Comparison of ENCODE assay signal across 18 cellular contexts in the genomic region with DNA sequence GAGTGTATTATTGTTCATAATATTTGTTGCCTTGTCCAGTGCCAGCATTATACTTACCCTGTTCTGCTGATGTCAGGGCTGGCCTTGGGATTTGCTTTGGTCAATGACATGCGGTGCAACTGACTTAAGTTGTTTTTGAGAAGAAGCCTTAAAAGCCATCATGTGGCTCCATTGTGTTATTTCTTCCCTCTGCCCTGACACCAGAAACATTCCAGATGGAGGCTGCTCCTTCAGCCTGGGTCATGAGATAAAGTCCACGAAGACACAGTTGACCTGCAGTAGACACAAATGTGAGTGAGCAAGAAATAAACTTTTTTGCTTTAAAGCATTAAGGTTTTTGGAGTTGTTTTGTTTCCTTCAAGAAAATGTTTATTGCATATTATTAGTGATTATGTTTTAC. TPM values are rescaled to one million over a fixed set of nuclear protein-coding genes. Genes with fewer than 3 reads are reported as not detected.
DNase-seq lines count a peak whose midpoint lies in the region; ATAC-seq, FAIRE-seq and TF ChIP-seq lines count a peak whose summit lies in the region.
"Had no signal": no experiment of that assay in that cellular context is flagged by ENCODE, and none has a peak within 500 bp of the region (broad histone marks: within the 10 kb centered on the region; RNA-seq: fewer than 3 reads in every experiment).

No MANE protein-coding gene starts in this region.

- peak overlapping the region; percentile 93 to 98 for H3K27ac ChIP-seq in A549
- no peak overlapping the region for H3K27ac ChIP-seq in IMR-90 (ENCODE audit: insufficient read depth, low read length)
- no peak overlapping the region for H3K27ac ChIP-seq in H1 (ENCODE audit: low read depth, low read length)
- H3K27ac ChIP-seq in osteoblast (ENCODE audit: low read depth, low read length), result peak overlapping the region; percentile 98
- H3K27ac ChIP-seq: BLaER1 treated with 17β-estradiol and CSF1 and Interleukin-3, amounts not matched to agents 10 nM and 100 nM; GM23248; HL-60 had no signal

- H2BK12ac ChIP-seq in H1 (ENCODE audit: low read depth, low read length), result no peak overlapping the region

- no peak overlapping the region for H2AFZ ChIP-seq in IMR-90 (replicated peaks; ENCODE audit: low read length, poor library complexity)
- no peak overlapping the region for H2AFZ ChIP-seq in H1 (ENCODE audit: low read length)
- H2AFZ ChIP-seq in osteoblast (ENCODE audit: low read length), result no peak overlapping the region
- H2AFZ ChIP-seq: GM23248 had no signal

- no peak for TF ChIP-seq EP300 in A549 (IDR thresholded peaks at IDR 0.05)
- TF ChIP-seq EP300 in H1 (IDR thresholded peaks at IDR 0.05; ENCODE audit: borderline replicate concordance in 1 of 2, low read depth in 2 of 2, low read length in 2 of 2), result no peak

- TF ChIP-seq POLR2A in A549 (IDR thresholded peaks at IDR 0.05; ENCODE audit: low read length) (no peak), IMR-90 (IDR thresholded peaks at IDR 0.05; ENCODE audit: low read depth, low read length) (no peak), H1 (IDR thresholded peaks at IDR 0.05; ENCODE audit: control extremely low read depth in 1 of 2, low read depth in 2 of 2, low read length in 2 of 2) (no peak), lower leg skin (IDR thresholded peaks at IDR 0.05) (no peak)

- H3K27me3 ChIP-seq in IMR-90 (ENCODE audit: control insufficient read depth, insufficient read depth, low read length) (no peaks in the 10 kb centered on the region), H1 (replicated peaks in 1 of 4; ENCODE audit: control insufficient read depth in 3 of 4, extremely low read depth in 1 of 4, insufficient read depth in 3 of 4, low read length in 3 of 4) (no peaks in the 10 kb centered on the region), osteoblast (ENCODE audit: insufficient read depth, low read length) (no peaks in the 10 kb centered on the region)
- H3K27me3 ChIP-seq: BLaER1 treated with 17β-estradiol and CSF1 and Interleukin-3, amounts not matched to agents 10 nM and 100 nM had no signal

- H3K4me3 ChIP-seq in A549 (no peak overlapping the region), IMR-90 (ENCODE audit: insufficient read depth, low read depth, low read length) (no peak overlapping the region), H1 (ENCODE audit: extremely low read depth in 1 of 4, insufficient read depth in 2 of 4, low read depth in 3 of 4, low read length in 4 of 4) (no peak overlapping the region), osteoblast (ENCODE audit: insufficient read depth, low read length) (no peak overlapping the region), lower leg skin (ENCODE audit: low read depth, poor library complexity, severe bottlenecking) (no peak overlapping the region)
- H3K4me3 ChIP-seq: BLaER1 treated with 17β-estradiol and CSF1 and Interleukin-3, amounts not matched to agents 10 nM and 100 nM; GM23248 had no signal

- H2BK120ac ChIP-seq in IMR-90 (ENCODE audit: low read depth, low read length), result peak overlapping the region; percentile 42; the same call in 1 of the 2 replicates
- H2BK120ac ChIP-seq in H1 (replicated peaks; ENCODE audit: low read depth, low read length), result no peak overlapping the region

- H3K9me3 ChIP-seq in A549 (no peaks in the 10 kb centered on the region), IMR-90 (ENCODE audit: control insufficient read depth, insufficient read depth, low read length) (no peaks in the 10 kb centered on the region), H1 (ENCODE audit: insufficient read depth in 2 of 2, low read depth in 1 of 2, low read length in 1 of 2) (no peaks in the 10 kb centered on the region), osteoblast (ENCODE audit: low read depth, low read length) (no peaks in the 10 kb centered on the region)

- ATAC-seq in A549 (no peak), IMR-90 (ENCODE audit: low read depth) (no peak), HG03095 (IDR thresholded peaks at IDR 0.05; ENCODE audit: unreplicated experiment) (no peak)
- ATAC-seq: CD8-positive, alpha-beta T cell had no signal

- no peak for DNase-seq in A549 (ENCODE audit: low read depth in 1 of 2, low spot score in 1 of 2)
- no peak for DNase-seq in IMR-90
- DNase-seq in H1 (ENCODE audit: low read depth in 1 of 2, low spot score in 2 of 2), result no peak
- DNase-seq in osteoblast (ENCODE audit: insufficient read length, low spot score, missing footprints), result no peak
- no peak for DNase-seq in lower leg skin (ENCODE audit: low spot score in 2 of 2)
- no peak for DNase-seq in hepatic stellate cell (ENCODE audit: low spot score)
- DNase-seq: 8988T; CD8-positive, alpha-beta T cell; GM23248; HCEC 1CT had no signal

- H4K8ac ChIP-seq in IMR-90 (ENCODE audit: low read depth in 2 of 2, low read length in 2 of 2), result no peak overlapping the region
- no peak overlapping the region for H4K8ac ChIP-seq in H1 (ENCODE audit: extremely low read depth, insufficient read depth, low read length)

- H3K4me2 ChIP-seq in A549, result peak overlapping the region; percentile 68
- no peak overlapping the region for H3K4me2 ChIP-seq in IMR-90 (ENCODE audit: low read depth, low read length)
- no peak overlapping the region for H3K4me2 ChIP-seq in H1 (ENCODE audit: insufficient read depth in 1 of 2, low read depth in 2 of 2, low read length in 2 of 2)
- H3K4me2 ChIP-seq in osteoblast (ENCODE audit: insufficient read depth, low read length), result no peak overlapping the region

- H4K20me1 ChIP-seq in IMR-90 (ENCODE audit: insufficient read depth, low read length) (no peaks in the 10 kb centered on the region), H1 (replicated peaks in 1 of 2; ENCODE audit: control insufficient read depth in 1 of 2, insufficient read depth in 2 of 2, low read length in 2 of 2) (no peaks in the 10 kb centered on the region), osteoblast (ENCODE audit: insufficient read depth, low read length) (no peaks in the 10 kb centered on the region)
- H4K20me1 ChIP-seq: BLaER1 treated with 17β-estradiol and CSF1 and Interleukin-3, amounts not matched to agents 10 nM and 100 nM had no signal

- H2BK20ac ChIP-seq in IMR-90 (ENCODE audit: low read depth, low read length) (peak overlapping the region; percentile 8; the same call in 1 of the 2 replicates), H1 (ENCODE audit: low read length) (no peak overlapping the region)

- H2AK5ac ChIP-seq in IMR-90 (ENCODE audit: low read depth, low read length) (peak overlapping the region; percentile 56; the same call in 1 of the 2 replicates), H1 (ENCODE audit: low read depth, low read length) (no peak overlapping the region)

- dilution Hi-C loops in IMR-90 (cut with HindIII; ENCODE audit: low sequenced_read_pairs, unreplicated experiment), result no loop called here

- H3K79me1 ChIP-seq in IMR-90 (ENCODE audit: low read depth in 1 of 2, low read length in 2 of 2) (no peaks in the 10 kb centered on the region), H1 (ENCODE audit: low read depth, low read length) (no peaks in the 10 kb centered on the region)

- H3K14ac ChIP-seq in IMR-90 (replicated peaks; ENCODE audit: low read depth, low read length) (no peak overlapping the region), H1 (ENCODE audit: insufficient read length) (no peak overlapping the region)

- H3K9me1 ChIP-seq in IMR-90 (ENCODE audit: insufficient read depth, low read length), result peaks cover 6% of the 10 kb centered on the region

- H3K23ac ChIP-seq in IMR-90 (ENCODE audit: low read depth, low read length) (no peak overlapping the region), H1 (ENCODE audit: insufficient read length) (no peak overlapping the region)

- in situ Hi-C loops in IMR-90 (cut with MboI; ENCODE audit: low sequenced_read_pairs), result no loop called here

- BruUV-seq in IMR-90 (replicated peaks; lab: Mats Ljungman, UMichigan), result no TSS peak

- no peaks in the 10 kb centered on the region for H3K23me2 ChIP-seq in H1 (ENCODE audit: low read depth, low read length)

- H2BK5ac ChIP-seq in IMR-90 (ENCODE audit: low read depth, low read length, poor library complexity, severe bottlenecking) (no peak overlapping the region), H1 (ENCODE audit: low read depth, low read length) (no peak overlapping the region)

- no peak for TF ChIP-seq CTCF in A549 (IDR thresholded peaks at IDR 0.05)
- no peak for TF ChIP-seq CTCF in IMR-90 (conservative IDR thresholded peaks at IDR 0.05; ENCODE audit: low read depth, low read length)
- TF ChIP-seq CTCF in H1 (IDR thresholded peaks at IDR 0.05; ENCODE audit: control extremely low read depth in 1 of 3, insufficient read depth in 1 of 3, low read depth in 1 of 3, low read length in 3 of 3), result no peak
- no peak for TF ChIP-seq CTCF in osteoblast (IDR thresholded peaks at IDR 0.05; ENCODE audit: extremely low read depth, low read depth, low read length)
- no peak for TF ChIP-seq CTCF in lower leg skin (IDR thresholded peaks at IDR 0.05)

- H3K79me2 ChIP-seq in H1 (ENCODE audit: control insufficient read depth in 1 of 2, insufficient read depth in 2 of 2, low read length in 2 of 2) (no peaks in the 10 kb centered on the region), osteoblast (ENCODE audit: insufficient read depth, low read length) (no peaks in the 10 kb centered on the region)

- H2BK15ac ChIP-seq in IMR-90 (ENCODE audit: low read depth, low read length) (peak overlapping the region; percentile 83), H1 (ENCODE audit: low read length) (peak overlapping the region; percentile 74; the same call in 1 of the 2 replicates)

- POLR2A ChIA-PET in A549 (lab: Yijun Ruan, JAX) (no interaction called here), IMR-90 (lab: Charles Lee; ENCODE audit: unreplicated experiment) (no interaction called here), H1 (lab: Charles Lee; ENCODE audit: partially characterized antibody) (no interaction called here)

- no peak for FAIRE-seq in A549 (lab: Jason Lieb, UNC)
- no peak for FAIRE-seq in H1 (lab: Jason Lieb, UNC)
- FAIRE-seq: D721Med, G401.6, GM12891, GM19239, H54 had no signal

- H3K18ac ChIP-seq in IMR-90 (ENCODE audit: low read depth, low read length) (no peak overlapping the region), H1 (ENCODE audit: extremely low read depth, low read length) (no peak overlapping the region)

- H3K4me1 ChIP-seq in A549, result peaks cover 78% of the 10 kb centered on the region
- H3K4me1 ChIP-seq in IMR-90 (ENCODE audit: control insufficient read depth, insufficient read depth, low read length), result peaks cover 22% of the 10 kb centered on the region
- H3K4me1 ChIP-seq in H1 (replicated peaks in 1 of 4; ENCODE audit: control insufficient read depth in 3 of 4, insufficient read depth in 4 of 4, low read length in 3 of 4), result peaks cover 0 to 9% (median 6%) of the 10 kb centered on the region in 4 experiments; a peak in 5 of 7 replicates
- H3K4me1 ChIP-seq in osteoblast (ENCODE audit: insufficient read depth, low read length), result peaks cover 59% of the 10 kb centered on the region

- 92% methylated on average over 2 of the region's 2 CpGs for WGBS in A549 (ENCODE audit: missing lambda C conversion rate)
- WGBS in IMR-90 (ENCODE audit: extremely low coverage in 2 of 2, insufficient read length in 1 of 2), 2 experiments, result no CpG with 5 or more reads among the region's 2 CpGs
- 81% methylated on average over 2 of the region's 2 CpGs; no CpG with 5 or more reads in 1 of the 2 experiments for WGBS in H1 (ENCODE audit: extremely low coverage in 1 of 2, insufficient coverage in 1 of 2, insufficient read length in 1 of 2, insufficient replicate concordance in 2 of 2, low coverage in 1 of 2, low lambda C conversion rate in 2 of 2, missing lambda C conversion rate in 1 of 2), 2 experiments
- WGBS in lower leg skin, 2 donors, result 89 to 95% methylated on average over 2 of the region's 2 CpGs

- H2AK9ac ChIP-seq in IMR-90 (replicated peaks; ENCODE audit: low read depth, low read length, poor library complexity), result no peak overlapping the region

- intact Hi-C loops in IMR-90 (cut with micrococcal nuclease), result loop anchor here (5.0 kb wide), 1 partner anchor 77 kb away; no protein-coding TSS in a partner anchor
- intact Hi-C loops in lower leg skin (cut with DNase I; ENCODE audit: low total_unique reads), result no loop called here

- no peak overlapping the region for H4K5ac ChIP-seq in IMR-90 (ENCODE audit: low read depth, low read length)
- H4K5ac ChIP-seq in H1 (ENCODE audit: insufficient read length, low read depth, low read length), result no peak overlapping the region

- H4K91ac ChIP-seq in IMR-90 (ENCODE audit: insufficient read depth, low read depth, low read length), result no peak overlapping the region
- H4K91ac ChIP-seq in H1 (replicated peaks; ENCODE audit: insufficient read length, low read length), result no peak overlapping the region

- CTCF ChIA-PET in A549 (lab: Yijun Ruan, JAX) (interaction anchor here (1.6 to 1.9 kb wide), 2 partner anchors 9 to 49 kb away, joined by 4 to 5 read pairs; no protein-coding TSS in a partner anchor), IMR-90 (lab: Yijun Ruan, JAX) (no interaction called here), H1 (lab: Charles Lee; ENCODE audit: partially characterized antibody) (interaction anchor here (1.0 to 1.3 kb wide), 2 partner anchors 10 to 47 kb away, joined by 3 to 4 read pairs; no protein-coding TSS in a partner anchor)

- peak overlapping the region; percentile 58; the same call in 1 of the 2 replicates for H3K4ac ChIP-seq in IMR-90 (ENCODE audit: low read depth, low read length)
- no peak overlapping the region for H3K4ac ChIP-seq in H1 (replicated peaks; ENCODE audit: insufficient read length, low read depth, low read length)

- H3K36me3 ChIP-seq in IMR-90 (ENCODE audit: control insufficient read depth, insufficient read depth, low read length) (no peaks in the 10 kb centered on the region), H1 (ENCODE audit: control insufficient read depth in 2 of 4, insufficient read depth in 4 of 4, low read length in 3 of 4) (no peaks in the 10 kb centered on the region), osteoblast (ENCODE audit: insufficient read depth, low read length) (no peaks in the 10 kb centered on the region)
- H3K36me3 ChIP-seq: BLaER1 treated with 17β-estradiol and CSF1 and Interleukin-3, amounts not matched to agents 10 nM and 100 nM had no signal

- H3K56ac ChIP-seq in IMR-90 (ENCODE audit: extremely low read depth, insufficient read depth, low read length), result no peak overlapping the region
- no peak overlapping the region for H3K56ac ChIP-seq in H1 (replicated peaks; ENCODE audit: insufficient read length, low read depth, low read length)

- TF ChIP-seq RAD21 in A549 (conservative IDR thresholded peaks at IDR 0.05 in 1 of 2, IDR thresholded peaks at IDR 0.05 in 1 of 2) (no peak), IMR-90 (IDR thresholded peaks at IDR 0.05; ENCODE audit: low read length) (no peak), H1 (IDR thresholded peaks at IDR 0.05 in 1 of 2, conservative IDR thresholded peaks at IDR 0.05 in 1 of 2; ENCODE audit: low read depth in 2 of 2, low read length in 2 of 2) (no peak)

- no peak overlapping the region for H3K9ac ChIP-seq in IMR-90 (ENCODE audit: low read depth, low read length)
- H3K9ac ChIP-seq in H1 (replicated peaks in 1 of 4; ENCODE audit: extremely low read depth in 1 of 4, low read depth in 3 of 4, low read length in 3 of 4), result no peak overlapping the region
- H3K9ac ChIP-seq: BLaER1 treated with 17β-estradiol and CSF1 and Interleukin-3, amounts not matched to agents 10 nM and 100 nM; GM23248 had no signal

RNA-seq across cellular contexts. Expression of a gene that starts 7.5 kb away (rescaled TPM):
- polyA plus RNA-seq in A549 (2011; rRNA removed) (4.7 and 7.2 TPM in 2 replicates), A549 (2017; fragmentation: RNase III; extraction: RNeasy Plus Mini Kit Qiagen cat#74134 plus additional on column Dnase treatment) (13.0 to 13.8 TPM (median 13.5 TPM) in 3 replicates), IMR-90 (2012; rRNA removed) (2.3 and 3.4 TPM in 2 replicates), H1 (2011; rRNA removed) (1.2 and 1.5 TPM in 2 replicates)
- polyA plus RNA-seq in A549 (2012; cell fraction: cytosol; rRNA removed), result 2.1 and 2.9 TPM in 2 replicates
- polyA plus RNA-seq in A549 (2012; cell fraction: nucleus; rRNA removed), result 1.1 and 1.9 TPM in 2 replicates
- polyA minus RNA-seq in A549 (2011; rRNA and poly(A)+ RNA removed), result 1.5 and 1.6 TPM in 2 replicates
- total RNA-seq in IMR-90 (2012; rRNA removed) (6.5 and 9.4 TPM in 2 replicates), osteoblast (30.4 and 32.4 TPM in 2 replicates), lower leg skin (10 to 100 TPM; 20.9 to 42.6 (median 28.9) TPM)
- polyA plus RNA-seq in IMR-90 (2012; cell fraction: cytosol; rRNA removed), result 2.0 and 2.6 TPM in 2 replicates
- polyA plus RNA-seq in IMR-90 (2012; cell fraction: nucleus; rRNA removed; ENCODE audit: low replicate concordance), result 0.77 and 1.2 TPM in 2 replicates
- total RNA-seq in H1 (2021; fragmentation: NEBNext Ultra II Directional; extraction: Animal tissue kit (Norgen Biotek cat#: 25700)), result 7.7 and 7.8 TPM in 2 replicates
- 1.8 TPM for polyA plus RNA-seq in H1 (2011; cell fraction: cytosol; rRNA removed)
- 1.0 TPM for polyA plus RNA-seq in H1 (2011; cell fraction: nucleus; rRNA removed)
- polyA plus RNA-seq in H1 (2012, experiment 1 of 2), result 3.5 to 5.6 TPM (median 4.6 TPM) in 4 replicates
- 0.73 TPM for polyA plus RNA-seq in H1 (2012, experiment 2 of 2)
- 4.3 TPM for polyA plus RNA-seq in H1 (2013, experiment 1 of 2)
- polyA plus RNA-seq in H1 (2013, experiment 2 of 2), result 3.9 TPM
- 0.79 and 2.0 TPM in 2 replicates for polyA minus RNA-seq in H1 (2011; rRNA and poly(A)+ RNA removed)
- 2.5 TPM for polyA minus RNA-seq in H1 (2011; cell fraction: cytosol; rRNA and poly(A)+ RNA removed)
- polyA minus RNA-seq in H1 (2011; cell fraction: nucleus; rRNA and poly(A)+ RNA removed), result 3.0 TPM

RNA-seq across cellular contexts. Expression of a gene that starts 37.3 kb away (rescaled TPM):
- polyA plus RNA-seq in A549 (2011; rRNA removed) (33.2 and 44.1 TPM in 2 replicates), A549 (2017; fragmentation: RNase III; extraction: RNeasy Plus Mini Kit Qiagen cat#74134 plus additional on column Dnase treatment) (16.1 to 17.4 TPM (median 16.2 TPM) in 3 replicates), IMR-90 (2012; rRNA removed) (10.9 and 14.3 TPM in 2 replicates), H1 (2011; rRNA removed) (11.8 and 19.7 TPM in 2 replicates)
- 9.6 and 10.9 TPM in 2 replicates for polyA plus RNA-seq in A549 (2012; cell fraction: cytosol; rRNA removed)
- 6.9 and 11.0 TPM in 2 replicates for polyA plus RNA-seq in A549 (2012; cell fraction: nucleus; rRNA removed)
- 16.6 and 20.7 TPM in 2 replicates for polyA minus RNA-seq in A549 (2011; rRNA and poly(A)+ RNA removed)
- total RNA-seq in IMR-90 (2012; rRNA removed) (19.0 and 29.7 TPM in 2 replicates), osteoblast (26.8 and 27.1 TPM in 2 replicates), lower leg skin (10 to 100 TPM in 2 of 4 donors, 1 to 10 TPM in 2; 8.1 to 14.0 (median 11.0) TPM)
- 2.1 and 3.4 TPM in 2 replicates for polyA plus RNA-seq in IMR-90 (2012; cell fraction: cytosol; rRNA removed)
- polyA plus RNA-seq in IMR-90 (2012; cell fraction: nucleus; rRNA removed; ENCODE audit: low replicate concordance), result 3.1 and 42.8 TPM in 2 replicates
- total RNA-seq in H1 (2021; fragmentation: NEBNext Ultra II Directional; extraction: Animal tissue kit (Norgen Biotek cat#: 25700)), result 23.3 and 32.4 TPM in 2 replicates
- 24.8 TPM for polyA plus RNA-seq in H1 (2011; cell fraction: cytosol; rRNA removed)
- 20.7 TPM for polyA plus RNA-seq in H1 (2011; cell fraction: nucleus; rRNA removed)
- 19.8 to 26.7 TPM (median 22.1 TPM) in 4 replicates for polyA plus RNA-seq in H1 (2012, experiment 1 of 2)
- 2.5 TPM for polyA plus RNA-seq in H1 (2012, experiment 2 of 2)
- 17.1 TPM for polyA plus RNA-seq in H1 (2013, experiment 1 of 2)
- 16.3 TPM for polyA plus RNA-seq in H1 (2013, experiment 2 of 2)
- 29.2 and 34.1 TPM in 2 replicates for polyA minus RNA-seq in H1 (2011; rRNA and poly(A)+ RNA removed)
- polyA minus RNA-seq in H1 (2011; cell fraction: cytosol; rRNA and poly(A)+ RNA removed), result 15.0 TPM
- 76.8 TPM for polyA minus RNA-seq in H1 (2011; cell fraction: nucleus; rRNA and poly(A)+ RNA removed)

Comparison
In these comparisons a context has a peak if more than half of its experiments do, and no peak if none do; other contexts are left out.
1. H3K27ac ChIP-seq: peak in A549 (2 of 2) and osteoblast (single experiment); none in IMR-90 (single experiment) and H1 (single experiment).